In genomic region chr2:187165936-187166335, GRCh38 we compare ENCODE assay signal across 21 cellular contexts.
"Had no signal": no experiment of that assay in that cellular context is flagged by ENCODE, and none has a peak within 500 bp of the region (broad histone marks: within the 10 kb centered on the region; RNA-seq: fewer than 3 reads in every experiment).

No MANE protein-coding gene starts in this region.

- H3K27ac Mint-ChIP-seq: activated CD8-positive, alpha-beta memory T cell treated with anti-CD3 and anti-CD28 coated beads, Interleukin-2, amount 10 ng/mL, durations not matched to agents 7 days and 5 days; memory B cell; stimulated activated naive CD8-positive, alpha-beta T cell treated with anti-CD3 and anti-CD28 coated beads, Interleukin-15, amount 100 ng/mL, for 72 hours; type B pancreatic cell had no signal

- H3K36me3 ChIP-seq: adrenal gland, right lobe of liver, spleen had no signal

- H3K36me3 Mint-ChIP-seq: activated CD8-positive, alpha-beta memory T cell treated with anti-CD3 and anti-CD28 coated beads, Interleukin-2, amount 10 ng/mL, durations not matched to agents 7 days and 5 days; memory B cell; type B pancreatic cell had no signal

- H3K4me3 ChIP-seq: adrenal gland, body of pancreas, coronary artery, right lobe of liver, spleen had no signal

- H3K4me1 ChIP-seq: adrenal gland, body of pancreas, right lobe of liver had no signal

- H3K9me3 ChIP-seq: adrenal gland, body of pancreas, right lobe of liver, SK-N-SH had no signal

- H3K27me3 ChIP-seq: adrenal gland, body of pancreas, foreskin keratinocyte, right lobe of liver, spleen had no signal

- H3K4me1 Mint-ChIP-seq: activated CD8-positive, alpha-beta memory T cell treated with anti-CD3 and anti-CD28 coated beads, Interleukin-2, amount 10 ng/mL, durations not matched to agents 7 days and 5 days; stimulated activated naive CD8-positive, alpha-beta T cell treated with anti-CD3 and anti-CD28 coated beads, Interleukin-15, amount 100 ng/mL, for 72 hours had no signal

- DNase-seq: activated CD4-positive, alpha-beta T cell treated with anti-CD3 and anti-CD28 coated beads for 1 hour; activated CD4-positive, alpha-beta T cell treated with anti-CD3 and anti-CD28 coated beads, Interleukin-2, amount 50 U/mL, for 48 hours; activated CD8-positive, alpha-beta memory T cell treated with anti-CD3 and anti-CD28 coated beads, Interleukin-2, amount 10 ng/mL, durations not matched to agents 7 days and 5 days; activated effector memory CD4-positive, alpha-beta T cell treated with Interleukin-2 at 50 U/mL for 16 hours; activated naive CD4-positive, alpha-beta T cell treated with anti-CD3 and anti-CD28 coated beads, Interleukin-2, amount 50 U/mL, for 16 hours; activated T-cell treated with anti-CD3 and anti-CD28 coated beads, Interleukin-2, amount 50 U/mL, for 4 hours; adrenal gland; body of pancreas; central memory CD4-positive, alpha-beta T cell; islet precursor cell; right lobe of liver; SK-N-SH; spleen; stimulated activated naive CD8-positive, alpha-beta T cell treated with anti-CD3 and anti-CD28 coated beads, Interleukin-15, amount 100 ng/mL, for 72 hours; T-helper 1 cell; T1000 had no signal

- H3K27me3 Mint-ChIP-seq: activated CD8-positive, alpha-beta memory T cell treated with anti-CD3 and anti-CD28 coated beads, Interleukin-2, amount 10 ng/mL, durations not matched to agents 7 days and 5 days; memory B cell; stimulated activated naive CD8-positive, alpha-beta T cell treated with anti-CD3 and anti-CD28 coated beads, Interleukin-15, amount 100 ng/mL, for 72 hours; type B pancreatic cell had no signal

- H3K4me3 Mint-ChIP-seq: activated CD8-positive, alpha-beta memory T cell treated with anti-CD3 and anti-CD28 coated beads, Interleukin-2, amount 10 ng/mL, durations not matched to agents 7 days and 5 days; activated T-cell treated with anti-CD3 and anti-CD28 coated beads, Interleukin-2, amount 50 U/mL, for 4 hours; memory B cell; stimulated activated naive CD8-positive, alpha-beta T cell treated with anti-CD3 and anti-CD28 coated beads, Interleukin-15, amount 100 ng/mL, for 72 hours; type B pancreatic cell had no signal

- H3K4me2 ChIP-seq: SK-N-SH had no signal

- H3K9ac ChIP-seq: SK-N-SH had no signal

- ATAC-seq: activated CD8-positive, alpha-beta memory T cell treated with anti-CD3 and anti-CD28 coated beads, Interleukin-2, amount 10 ng/mL, durations not matched to agents 7 days and 5 days; activated T-cell treated with anti-CD3 and anti-CD28 coated beads, Interleukin-2, amount 50 U/mL, for 4 hours; body of pancreas; foreskin keratinocyte; left lobe of liver; right lobe of liver; stimulated activated naive CD8-positive, alpha-beta T cell treated with anti-CD3 and anti-CD28 coated beads, Interleukin-15, amount 100 ng/mL, for 72 hours had no signal

- H3K9me3 Mint-ChIP-seq: memory B cell; stimulated activated naive CD8-positive, alpha-beta T cell treated with anti-CD3 and anti-CD28 coated beads, Interleukin-15, amount 100 ng/mL, for 72 hours; type B pancreatic cell had no signal

- H3K27ac ChIP-seq: adrenal gland, body of pancreas, coronary artery, foreskin keratinocyte, right lobe of liver, spleen had no signal
